Comparison of ENCODE assay signal across 1 cellular context in the genomic region with DNA sequence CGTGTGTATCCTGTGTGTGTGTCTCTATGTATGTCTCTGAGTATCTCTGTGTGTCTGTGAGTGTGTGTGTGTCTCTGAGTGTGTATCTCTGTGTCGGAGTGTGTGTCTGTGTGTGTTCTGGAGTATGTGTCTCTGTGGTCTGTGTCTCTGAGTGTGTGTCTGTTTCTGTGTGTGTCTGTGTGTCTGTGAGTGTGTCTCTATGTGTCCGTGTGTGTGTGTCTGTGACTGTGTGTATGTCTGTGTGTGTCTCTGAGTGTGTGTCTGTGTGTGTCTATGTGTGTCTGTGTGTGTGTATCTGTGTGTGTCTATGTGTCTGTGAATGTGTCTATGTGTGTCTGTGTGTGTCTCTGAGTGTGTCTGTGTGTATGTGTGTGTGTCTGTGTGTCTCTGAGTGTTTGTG.
A peak's percentile ranks its signal among the peaks of the same experiment; 100 is the strongest.
TF ChIP-seq lines count a peak whose summit lies in the region.

No MANE protein-coding gene starts in this region.

TF ChIP-seq in HepG2, 621 proteins besides CTCF, POLR2A, EP300 and RAD21 (continued from another document):
- TF ChIP-seq, protein P1, sequence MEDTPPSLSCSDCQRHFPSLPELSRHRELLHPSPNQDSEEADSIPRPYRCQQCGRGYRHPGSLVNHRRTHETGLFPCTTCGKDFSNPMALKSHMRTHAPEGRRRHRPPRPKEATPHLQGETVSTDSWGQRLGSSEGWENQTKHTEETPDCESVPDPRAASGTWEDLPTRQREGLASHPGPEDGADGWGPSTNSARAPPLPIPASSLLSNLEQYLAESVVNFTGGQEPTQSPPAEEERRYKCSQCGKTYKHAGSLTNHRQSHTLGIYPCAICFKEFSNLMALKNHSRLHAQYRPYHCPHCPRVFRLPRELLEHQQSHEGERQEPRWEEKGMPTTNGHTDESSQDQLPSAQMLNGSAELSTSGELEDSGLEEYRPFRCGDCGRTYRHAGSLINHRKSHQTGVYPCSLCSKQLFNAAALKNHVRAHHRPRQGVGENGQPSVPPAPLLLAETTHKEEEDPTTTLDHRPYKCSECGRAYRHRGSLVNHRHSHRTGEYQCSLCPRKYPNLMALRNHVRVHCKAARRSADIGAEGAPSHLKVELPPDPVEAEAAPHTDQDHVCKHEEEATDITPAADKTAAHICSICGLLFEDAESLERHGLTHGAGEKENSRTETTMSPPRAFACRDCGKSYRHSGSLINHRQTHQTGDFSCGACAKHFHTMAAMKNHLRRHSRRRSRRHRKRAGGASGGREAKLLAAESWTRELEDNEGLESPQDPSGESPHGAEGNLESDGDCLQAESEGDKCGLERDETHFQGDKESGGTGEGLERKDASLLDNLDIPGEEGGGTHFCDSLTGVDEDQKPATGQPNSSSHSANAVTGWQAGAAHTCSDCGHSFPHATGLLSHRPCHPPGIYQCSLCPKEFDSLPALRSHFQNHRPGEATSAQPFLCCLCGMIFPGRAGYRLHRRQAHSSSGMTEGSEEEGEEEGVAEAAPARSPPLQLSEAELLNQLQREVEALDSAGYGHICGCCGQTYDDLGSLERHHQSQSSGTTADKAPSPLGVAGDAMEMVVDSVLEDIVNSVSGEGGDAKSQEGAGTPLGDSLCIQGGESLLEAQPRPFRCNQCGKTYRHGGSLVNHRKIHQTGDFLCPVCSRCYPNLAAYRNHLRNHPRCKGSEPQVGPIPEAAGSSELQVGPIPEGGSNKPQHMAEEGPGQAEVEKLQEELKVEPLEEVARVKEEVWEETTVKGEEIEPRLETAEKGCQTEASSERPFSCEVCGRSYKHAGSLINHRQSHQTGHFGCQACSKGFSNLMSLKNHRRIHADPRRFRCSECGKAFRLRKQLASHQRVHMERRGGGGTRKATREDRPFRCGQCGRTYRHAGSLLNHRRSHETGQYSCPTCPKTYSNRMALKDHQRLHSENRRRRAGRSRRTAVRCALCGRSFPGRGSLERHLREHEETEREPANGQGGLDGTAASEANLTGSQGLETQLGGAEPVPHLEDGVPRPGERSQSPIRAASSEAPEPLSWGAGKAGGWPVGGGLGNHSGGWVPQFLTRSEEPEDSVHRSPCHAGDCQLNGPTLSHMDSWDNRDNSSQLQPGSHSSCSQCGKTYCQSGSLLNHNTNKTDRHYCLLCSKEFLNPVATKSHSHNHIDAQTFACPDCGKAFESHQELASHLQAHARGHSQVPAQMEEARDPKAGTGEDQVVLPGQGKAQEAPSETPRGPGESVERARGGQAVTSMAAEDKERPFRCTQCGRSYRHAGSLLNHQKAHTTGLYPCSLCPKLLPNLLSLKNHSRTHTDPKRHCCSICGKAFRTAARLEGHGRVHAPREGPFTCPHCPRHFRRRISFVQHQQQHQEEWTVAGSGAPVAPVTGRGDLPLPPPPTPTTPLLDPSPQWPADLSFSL (CRISPR knock-in tag; IDR thresholded peaks at IDR 0.05) = peak; percentile 89
- peak; percentile 31; the same call in 1 of the 2 replicates for TF ChIP-seq SP1 (IDR thresholded peaks at IDR 0.05)
- TF ChIP-seq SP1 (CRISPR knock-in tag; IDR thresholded peaks at IDR 0.05) = no peak
- peak; percentile 80; the same call in 1 of the 2 replicates for TF ChIP-seq FOXP1 (IDR thresholded peaks at IDR 0.05)
- no peak for TF ChIP-seq FOXP1 (CRISPR knock-in tag; IDR thresholded peaks at IDR 0.05)
- 0 out of 2 replicates have a peak, but pooled peaks have one; percentile 2 for TF ChIP-seq HCFC1 (IDR thresholded peaks at IDR 0.05; ENCODE audit: low read depth, low read length)
- TF ChIP-seq NFRKB (IDR thresholded peaks at IDR 0.05) = 0 out of 2 replicates have a peak, but pooled peaks have one; percentile 5
- 0 out of 2 replicates have a peak, but pooled peaks have one; percentile 45 for TF ChIP-seq LCORL (IDR thresholded peaks at IDR 0.05)
- no peak for TF ChIP-seq LCORL (CRISPR knock-in tag; IDR thresholded peaks at IDR 0.05)
- TF ChIP-seq NR2F6 (IDR thresholded peaks at IDR 0.05) = no peak
- TF ChIP-seq NR2F6 (CRISPR knock-in tag; IDR thresholded peaks at IDR 0.05) = no peak
- no peak; the same call in 1 of the 2 replicates for TF ChIP-seq JUNB (CRISPR knock-in tag; IDR thresholded peaks at IDR 0.05; ENCODE audit: borderline replicate concordance)
- TF ChIP-seq ARNT (IDR thresholded peaks at IDR 0.05) = 0 out of 2 replicates have a peak, but pooled peaks have one; percentile 54
- TF ChIP-seq CENPT (CRISPR knock-in tag; IDR thresholded peaks at IDR 0.05; ENCODE audit: low read depth) = 0 out of 2 replicates have a peak, but pooled peaks have one; percentile 20
- peak; percentile 26; the same call in 1 of the 2 replicates for TF ChIP-seq FOXA1 (IDR thresholded peaks at IDR 0.05)
- no peak for TF ChIP-seq FOXA1 (CRISPR knock-in tag; IDR thresholded peaks at IDR 0.05)
- peak; percentile 22; the same call in 1 of the 2 replicates for TF ChIP-seq NFE2 (CRISPR knock-in tag; IDR thresholded peaks at IDR 0.05)
- peak; percentile 88; the same call in 1 of the 2 replicates for TF ChIP-seq IKZF1 (IDR thresholded peaks at IDR 0.05)
- TF ChIP-seq, protein P2, sequence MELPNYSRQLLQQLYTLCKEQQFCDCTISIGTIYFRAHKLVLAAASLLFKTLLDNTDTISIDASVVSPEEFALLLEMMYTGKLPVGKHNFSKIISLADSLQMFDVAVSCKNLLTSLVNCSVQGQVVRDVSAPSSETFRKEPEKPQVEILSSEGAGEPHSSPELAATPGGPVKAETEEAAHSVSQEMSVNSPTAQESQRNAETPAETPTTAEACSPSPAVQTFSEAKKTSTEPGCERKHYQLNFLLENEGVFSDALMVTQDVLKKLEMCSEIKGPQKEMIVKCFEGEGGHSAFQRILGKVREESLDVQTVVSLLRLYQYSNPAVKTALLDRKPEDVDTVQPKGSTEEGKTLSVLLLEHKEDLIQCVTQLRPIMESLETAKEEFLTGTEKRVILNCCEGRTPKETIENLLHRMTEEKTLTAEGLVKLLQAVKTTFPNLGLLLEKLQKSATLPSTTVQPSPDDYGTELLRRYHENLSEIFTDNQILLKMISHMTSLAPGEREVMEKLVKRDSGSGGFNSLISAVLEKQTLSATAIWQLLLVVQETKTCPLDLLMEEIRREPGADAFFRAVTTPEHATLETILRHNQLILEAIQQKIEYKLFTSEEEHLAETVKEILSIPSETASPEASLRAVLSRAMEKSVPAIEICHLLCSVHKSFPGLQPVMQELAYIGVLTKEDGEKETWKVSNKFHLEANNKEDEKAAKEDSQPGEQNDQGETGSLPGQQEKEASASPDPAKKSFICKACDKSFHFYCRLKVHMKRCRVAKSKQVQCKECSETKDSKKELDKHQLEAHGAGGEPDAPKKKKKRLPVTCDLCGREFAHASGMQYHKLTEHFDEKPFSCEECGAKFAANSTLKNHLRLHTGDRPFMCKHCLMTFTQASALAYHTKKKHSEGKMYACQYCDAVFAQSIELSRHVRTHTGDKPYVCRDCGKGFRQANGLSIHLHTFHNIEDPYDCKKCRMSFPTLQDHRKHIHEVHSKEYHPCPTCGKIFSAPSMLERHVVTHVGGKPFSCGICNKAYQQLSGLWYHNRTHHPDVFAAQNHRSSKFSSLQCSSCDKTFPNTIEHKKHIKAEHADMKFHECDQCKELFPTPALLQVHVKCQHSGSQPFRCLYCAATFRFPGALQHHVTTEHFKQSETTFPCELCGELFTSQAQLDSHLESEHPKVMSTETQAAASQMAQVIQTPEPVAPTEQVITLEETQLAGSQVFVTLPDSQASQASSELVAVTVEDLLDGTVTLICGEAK (IDR thresholded peaks at IDR 0.05) = 0 out of 2 replicates have a peak, but pooled peaks have one; percentile 5
- TF ChIP-seq, protein P2 (CRISPR knock-in tag; IDR thresholded peaks at IDR 0.05) = no peak
- TF ChIP-seq SOX6 (IDR thresholded peaks at IDR 0.05) = 0 out of 2 replicates have a peak, but pooled peaks have one; percentile 49
- TF ChIP-seq SOX6 (CRISPR knock-in tag; IDR thresholded peaks at IDR 0.05) = no peak
- 0 out of 2 replicates have a peak, but pooled peaks have one; percentile 48 for TF ChIP-seq ZNF207 (IDR thresholded peaks at IDR 0.05; ENCODE audit: borderline replicate concordance)
- TF ChIP-seq ZNF282 (IDR thresholded peaks at IDR 0.05; ENCODE audit: partially characterized antibody) = peak; percentile 91
- TF ChIP-seq ATF7 (IDR thresholded peaks at IDR 0.05) = no peak
- TF ChIP-seq ATF7 (CRISPR knock-in tag; IDR thresholded peaks at IDR 0.05) = no peak
- TF ChIP-seq, protein P3, sequence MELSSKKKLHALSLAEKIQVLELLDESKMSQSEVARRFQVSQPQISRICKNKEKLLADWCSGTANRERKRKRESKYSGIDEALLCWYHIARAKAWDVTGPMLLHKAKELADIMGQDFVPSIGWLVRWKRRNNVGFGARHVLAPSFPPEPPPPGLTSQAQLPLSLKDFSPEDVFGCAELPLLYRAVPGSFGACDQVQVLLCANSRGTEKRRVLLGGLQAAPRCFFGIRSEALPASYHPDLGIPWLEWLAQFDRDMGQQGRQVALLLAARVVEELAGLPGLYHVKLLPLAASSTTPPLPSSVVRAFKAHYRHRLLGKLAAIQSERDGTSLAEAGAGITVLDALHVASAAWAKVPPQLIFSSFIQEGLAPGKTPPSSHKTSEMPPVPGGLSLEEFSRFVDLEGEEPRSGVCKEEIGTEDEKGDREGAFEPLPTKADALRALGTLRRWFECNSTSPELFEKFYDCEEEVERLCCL (CRISPR knock-in tag; IDR thresholded peaks at IDR 0.05; ENCODE audit: borderline replicate concordance) = no peak
- TF ChIP-seq, protein P4, sequence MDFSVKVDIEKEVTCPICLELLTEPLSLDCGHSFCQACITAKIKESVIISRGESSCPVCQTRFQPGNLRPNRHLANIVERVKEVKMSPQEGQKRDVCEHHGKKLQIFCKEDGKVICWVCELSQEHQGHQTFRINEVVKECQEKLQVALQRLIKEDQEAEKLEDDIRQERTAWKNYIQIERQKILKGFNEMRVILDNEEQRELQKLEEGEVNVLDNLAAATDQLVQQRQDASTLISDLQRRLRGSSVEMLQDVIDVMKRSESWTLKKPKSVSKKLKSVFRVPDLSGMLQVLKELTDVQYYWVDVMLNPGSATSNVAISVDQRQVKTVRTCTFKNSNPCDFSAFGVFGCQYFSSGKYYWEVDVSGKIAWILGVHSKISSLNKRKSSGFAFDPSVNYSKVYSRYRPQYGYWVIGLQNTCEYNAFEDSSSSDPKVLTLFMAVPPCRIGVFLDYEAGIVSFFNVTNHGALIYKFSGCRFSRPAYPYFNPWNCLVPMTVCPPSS (IDR thresholded peaks at IDR 0.05) = peak; percentile 89; the same call in 1 of the 2 replicates
- TF ChIP-seq ATM (IDR thresholded peaks at IDR 0.05; ENCODE audit: borderline replicate concordance) = peak; percentile 90; the same call in 1 of the 2 replicates
- TF ChIP-seq GABPB1 (CRISPR knock-in tag; IDR thresholded peaks at IDR 0.05) = no peak
- 0 out of 2 replicates have a peak, but pooled peaks have one; percentile 23 for TF ChIP-seq ZBTB1 (CRISPR knock-in tag; IDR thresholded peaks at IDR 0.05; ENCODE audit: borderline replicate concordance)
- TF ChIP-seq ZNF746 (CRISPR knock-in tag; IDR thresholded peaks at IDR 0.05) = no peak
- no peak for TF ChIP-seq CAMTA2 (CRISPR knock-in tag; IDR thresholded peaks at IDR 0.05; ENCODE audit: borderline replicate concordance)
